ENCODE assay signal across 15 cellular contexts in genomic region chr5:143431789-143432188, GRCh38. TPM values are rescaled to one million over a fixed set of nuclear protein-coding genes. Genes with fewer than 3 reads are reported as not detected.
DNase-seq lines count a peak whose midpoint lies in the region; ATAC-seq, FAIRE-seq and TF ChIP-seq lines count a peak whose summit lies in the region.
"Had no signal": no experiment of that assay in that cellular context is flagged by ENCODE, and none has a peak within 500 bp of the region (broad histone marks: within the 10 kb centered on the region; RNA-seq: fewer than 3 reads in every experiment).

No MANE protein-coding gene starts in this region.

- no peak overlapping the region for H2AFZ ChIP-seq in Karpas-422 (ENCODE audit: low read length)
- H2AFZ ChIP-seq in GM12878 (ENCODE audit: control insufficient read depth, low read depth, low read length): peak overlapping the region; percentile 9; the same call in 1 of the 2 replicates

- in situ Hi-C loops in GM12878 (cut with MboI): no loop called here

- intact Hi-C loops in activated naive CD4-positive, alpha-beta T cell treated with anti-CD3 and anti-CD28 coated beads for 36 hours (cut with micrococcal nuclease): no loop called here
- intact Hi-C loops in GM12878 (cut with micrococcal nuclease; ENCODE audit: unreplicated experiment): loop anchor here (2.0 kb wide), 1 partner anchor 13 kb away; no protein-coding TSS in a partner anchor
- intact Hi-C loops in left colon (cut with DNase I, micrococcal nuclease): no loop called here
- intact Hi-C loops in thyroid gland (cut with DNase I): no loop called here

- no TSS peak for BruUV-seq in GM12878 (replicated peaks; lab: Mats Ljungman, UMichigan)

- H3K4me1 ChIP-seq in Karpas-422 (ENCODE audit: low read length): peaks cover 87% of the 10 kb centered on the region
- H3K4me1 ChIP-seq in GM12878 (ENCODE audit: control insufficient read depth, insufficient read depth, low read length): peaks cover 26% of the 10 kb centered on the region
- H3K4me1 ChIP-seq in thyroid gland: peaks cover 4 to 6% of the 10 kb centered on the region in 2 donors

- no peaks in the 10 kb centered on the region for H3K27me3 ChIP-seq in Karpas-422 (ENCODE audit: low read length)
- H3K27me3 ChIP-seq in GM12878 (replicated peaks in 1 of 2; ENCODE audit: control insufficient read depth in 2 of 2, insufficient read depth in 2 of 2, low read length in 1 of 2): no peaks in the 10 kb centered on the region
- H3K27me3 ChIP-seq in thyroid gland: no peaks in the 10 kb centered on the region
- H3K27me3 ChIP-seq: Peyer's patch had no signal

- no peaks in the 10 kb centered on the region for H3K27me3 Mint-ChIP-seq in activated naive CD4-positive, alpha-beta T cell treated with anti-CD3 and anti-CD28 coated beads for 36 hours (ENCODE audit: low read depth)
- no peaks in the 10 kb centered on the region for H3K27me3 Mint-ChIP-seq in activated naive CD4-positive, alpha-beta T cell treated with anti-CD3 and anti-CD28 coated beads, Interleukin-2, amount 10 ng/mL, durations not matched to agents 7 days and 5 days
- no peaks in the 10 kb centered on the region for H3K27me3 Mint-ChIP-seq in stimulated activated naive B cell treated with anti-CD40 and anti-IgM and Interleukin-4, amounts not matched to agents 10 μg/mL and 1 μg/mL and 100 μg/mL, for 72 hours

- H3K9me2 ChIP-seq in Karpas-422 (replicated peaks; ENCODE audit: insufficient read depth, low read length): no peaks in the 10 kb centered on the region

- H3K4me2 ChIP-seq in Karpas-422 (ENCODE audit: low read depth, low read length, poor library complexity, severe bottlenecking): peak overlapping the region; percentile 93
- peak overlapping the region; percentile 87 for H3K4me2 ChIP-seq in GM12878 (ENCODE audit: control insufficient read depth, insufficient read depth)
- H3K4me2 ChIP-seq: smooth muscle cell had no signal

- H4K20me1 ChIP-seq in Karpas-422 (ENCODE audit: insufficient read depth, low read depth, low read length) (no peaks in the 10 kb centered on the region), GM12878 (ENCODE audit: control insufficient read depth, insufficient read depth) (no peaks in the 10 kb centered on the region)

- H3K79me2 ChIP-seq in Karpas-422 (ENCODE audit: low read length) (peaks cover 75% of the 10 kb centered on the region), GM12878 (ENCODE audit: control insufficient read depth, insufficient read depth, low read length) (peaks cover 42% of the 10 kb centered on the region)

- 83% methylated on average over 2 of the region's 2 CpGs for WGBS in GM12878 (ENCODE audit: insufficient coverage, insufficient replicate concordance, low lambda C conversion rate, missing lambda C conversion rate)
- 96 to 98% methylated on average over 2 of the region's 2 CpGs for WGBS in thyroid gland, 2 donors

- H3K9ac ChIP-seq in Karpas-422 (ENCODE audit: low read length): peak overlapping the region; percentile 82
- H3K9ac ChIP-seq in GM12878 (ENCODE audit: control insufficient read depth, insufficient read depth, low read length): peak overlapping the region; percentile 55

- RAD21 ChIA-PET in GM12878 (lab: Charles Lee; ENCODE audit: unreplicated experiment): interaction anchor here (1.0 to 7.1 kb wide), 7 partner anchors 14 to 394 kb away, joined by 3 to 187 read pairs (median 5); partner anchors contain the start of gene NR3C1

- peak overlapping the region; percentile 16 for H3K27ac Mint-ChIP-seq in activated naive CD4-positive, alpha-beta T cell treated with anti-CD3 and anti-CD28 coated beads for 36 hours
- H3K27ac Mint-ChIP-seq in activated naive CD4-positive, alpha-beta T cell treated with anti-CD3 and anti-CD28 coated beads, Interleukin-2, amount 10 ng/mL, durations not matched to agents 7 days and 5 days: no peak overlapping the region
- peak overlapping the region; percentile 54 for H3K27ac Mint-ChIP-seq in stimulated activated naive B cell treated with anti-CD40 and anti-IgM and Interleukin-4, amounts not matched to agents 10 μg/mL and 1 μg/mL and 100 μg/mL, for 72 hours

- H3K4me1 Mint-ChIP-seq in activated naive CD4-positive, alpha-beta T cell treated with anti-CD3 and anti-CD28 coated beads for 36 hours (ENCODE audit: low read depth): peaks cover 74% of the 10 kb centered on the region
- peaks cover 36% of the 10 kb centered on the region for H3K4me1 Mint-ChIP-seq in activated naive CD4-positive, alpha-beta T cell treated with anti-CD3 and anti-CD28 coated beads, Interleukin-2, amount 10 ng/mL, durations not matched to agents 7 days and 5 days
- H3K4me1 Mint-ChIP-seq in stimulated activated naive B cell treated with anti-CD40 and anti-IgM and Interleukin-4, amounts not matched to agents 10 μg/mL and 1 μg/mL and 100 μg/mL, for 72 hours: peaks cover 36 to 77% of the 10 kb centered on the region in 2 donors

- H3K4me3 Mint-ChIP-seq in activated naive CD4-positive, alpha-beta T cell treated with anti-CD3 and anti-CD28 coated beads for 36 hours: no peak overlapping the region
- H3K4me3 Mint-ChIP-seq in activated naive CD4-positive, alpha-beta T cell treated with anti-CD3 and anti-CD28 coated beads, Interleukin-2, amount 10 ng/mL, durations not matched to agents 7 days and 5 days: no peak overlapping the region
- H3K4me3 Mint-ChIP-seq in stimulated activated naive B cell treated with anti-CD40 and anti-IgM and Interleukin-4, amounts not matched to agents 10 μg/mL and 1 μg/mL and 100 μg/mL, for 72 hours: peak overlapping the region; percentile 28 to 48

- SMC1A ChIA-PET in GM12878 (lab: Charles Lee; ENCODE audit: uncharacterized antibody, unreplicated experiment): interaction anchor here (0.8 to 9.5 kb wide), 9 partner anchors 16 to 393 kb away, joined by 3 to 260 read pairs (median 5); partner anchors contain the start of gene NR3C1

- CTCF ChIA-PET in activated naive CD4-positive, alpha-beta T cell treated with anti-CD3 and anti-CD28 coated beads for 36 hours (lab: Charles Lee): interaction anchor here (1.1 kb wide), 1 partner anchor 18 kb away, joined by 4 read pairs; no protein-coding TSS in a partner anchor
- CTCF ChIA-PET in activated naive CD4-positive, alpha-beta T cell treated with anti-CD3 and anti-CD28 coated beads, Interleukin-2, amount 10 ng/mL, durations not matched to agents 7 days and 5 days (lab: Charles Lee): interaction anchor here (0.7 to 0.9 kb wide), 2 partner anchors 27 to 645 kb away, joined by 3 read pairs; no protein-coding TSS in a partner anchor
- CTCF ChIA-PET in GM12878 (lab: Yijun Ruan, JAX): interaction anchor here (1.9 to 5.1 kb wide), 4 partner anchors 20 to 393 kb away, joined by 9 to 49 read pairs (median 22); partner anchors contain the start of gene NR3C1

- no peak for TF ChIP-seq RAD21 in GM12878 (IDR thresholded peaks at IDR 0.05; ENCODE audit: insufficient read depth, low read depth, low read length)

- no peak for FAIRE-seq in GM12878 (lab: Jason Lieb, UNC)

- peak overlapping the region; percentile 74 for H3K4me3 ChIP-seq in Karpas-422 (ENCODE audit: low read length)
- H3K4me3 ChIP-seq in GM12878: peak overlapping the region; percentile 67; the same call in 1 of the 2 replicates
- H3K4me3 ChIP-seq in thyroid gland (replicated peaks in 1 of 3): no peak overlapping the region
- H3K4me3 ChIP-seq: Peyer's patch, smooth muscle cell had no signal

- POLR2A ChIA-PET in GM12878 (lab: Charles Lee): interaction anchor here (0.6 to 9.5 kb wide), 5 partner anchors 10 to 1823 kb away, joined by 3 to 138 read pairs (median 9); partner anchors contain the start of gene NR3C1

- ATAC-seq in GM12878: peak; percentile 16
- no peak for ATAC-seq in stimulated activated naive B cell treated with anti-CD40 and anti-IgM and Interleukin-4, amounts not matched to agents 10 μg/mL and 1 μg/mL and 100 μg/mL, for 72 hours (replicated peaks)
- ATAC-seq in GM18858 (IDR thresholded peaks at IDR 0.05; ENCODE audit: unreplicated experiment): no peak
- no peak for ATAC-seq in left colon

- DNase-seq in activated naive CD4-positive, alpha-beta T cell treated with anti-CD3 and anti-CD28 coated beads for 36 hours: peak; percentile 56
- DNase-seq in activated naive CD4-positive, alpha-beta T cell treated with anti-CD3 and anti-CD28 coated beads, Interleukin-2, amount 10 ng/mL, durations not matched to agents 7 days and 5 days: no peak
- DNase-seq in Karpas-422 (peak; percentile 69), GM12878 (ENCODE audit: low read depth, low spot score) (no peak), left colon (no peak), thyroid gland (no peak)
- no peak for DNase-seq in stimulated activated naive B cell treated with anti-CD40 and anti-IgM and Interleukin-4, amounts not matched to agents 10 μg/mL and 1 μg/mL and 100 μg/mL, for 72 hours
- DNase-seq: activated gamma-delta T cell, Calu3, GOT3, NCI-H2029 treated with DMSO at 0.1 percent for 48 hours, Peyer's patch, trophoblast cell had no signal

- TF ChIP-seq CTCF in GM12878 (IDR thresholded peaks at IDR 0.05 in 2 of 3, conservative IDR thresholded peaks at IDR 0.05 in 1 of 3; ENCODE audit: control insufficient read depth in 2 of 3, extremely low read depth in 1 of 3, insufficient read depth in 1 of 3, low read depth in 3 of 3, low read length in 3 of 3) (no peak), thyroid gland (IDR thresholded peaks at IDR 0.05) (no peak)

- peaks cover 34% of the 10 kb centered on the region for H3K36me3 ChIP-seq in Karpas-422 (ENCODE audit: insufficient read depth, low read length)
- no peaks in the 10 kb centered on the region for H3K36me3 ChIP-seq in GM12878 (ENCODE audit: control insufficient read depth in 2 of 2, insufficient read depth in 2 of 2, low read length in 1 of 2)
- no peaks in the 10 kb centered on the region for H3K36me3 ChIP-seq in thyroid gland
- H3K36me3 ChIP-seq: Peyer's patch had no signal

- TF ChIP-seq EP300 in GM12878 (IDR thresholded peaks at IDR 0.05; ENCODE audit: borderline replicate concordance in 1 of 2, control insufficient read depth in 1 of 2, low read depth in 2 of 2, low read length in 2 of 2): no peak

- no peaks in the 10 kb centered on the region for H3K9me3 Mint-ChIP-seq in activated naive CD4-positive, alpha-beta T cell treated with anti-CD3 and anti-CD28 coated beads for 36 hours
- no peaks in the 10 kb centered on the region for H3K9me3 Mint-ChIP-seq in activated naive CD4-positive, alpha-beta T cell treated with anti-CD3 and anti-CD28 coated beads, Interleukin-2, amount 10 ng/mL, durations not matched to agents 7 days and 5 days
- no peaks in the 10 kb centered on the region for H3K9me3 Mint-ChIP-seq in stimulated activated naive B cell treated with anti-CD40 and anti-IgM and Interleukin-4, amounts not matched to agents 10 μg/mL and 1 μg/mL and 100 μg/mL, for 72 hours

- H3K36me3 Mint-ChIP-seq in activated naive CD4-positive, alpha-beta T cell treated with anti-CD3 and anti-CD28 coated beads for 36 hours (ENCODE audit: low read depth): no peaks in the 10 kb centered on the region
- H3K36me3 Mint-ChIP-seq in activated naive CD4-positive, alpha-beta T cell treated with anti-CD3 and anti-CD28 coated beads, Interleukin-2, amount 10 ng/mL, durations not matched to agents 7 days and 5 days: no peaks in the 10 kb centered on the region
- peaks cover 2 to 5% of the 10 kb centered on the region in 2 donors for H3K36me3 Mint-ChIP-seq in stimulated activated naive B cell treated with anti-CD40 and anti-IgM and Interleukin-4, amounts not matched to agents 10 μg/mL and 1 μg/mL and 100 μg/mL, for 72 hours

- peak overlapping the region; percentile 96 for H3K27ac ChIP-seq in Karpas-422 (ENCODE audit: low read length)
- peak overlapping the region; percentile 23 for H3K27ac ChIP-seq in GM12878 (ENCODE audit: control insufficient read depth, insufficient read depth)
- H3K27ac ChIP-seq in thyroid gland: no peak overlapping the region
- H3K27ac ChIP-seq: Peyer's patch had no signal

- TF ChIP-seq POLR2A in GM12878 (IDR thresholded peaks at IDR 0.05; ENCODE audit: low read depth, low read length) (no peak), thyroid gland (IDR thresholded peaks at IDR 0.05) (no peak)

- no peaks in the 10 kb centered on the region for H3K9me3 ChIP-seq in Karpas-422 (ENCODE audit: low read length)
- H3K9me3 ChIP-seq in GM12878 (replicated peaks; ENCODE audit: control insufficient read depth, insufficient read depth, low read length): no peaks in the 10 kb centered on the region
- H3K9me3 ChIP-seq in thyroid gland: no peaks in the 10 kb centered on the region
- H3K9me3 ChIP-seq: Peyer's patch had no signal

RNA-seq across cellular contexts. Expression of gene NR3C1, which starts 28.3 kb away (rescaled TPM):
- total RNA-seq in activated naive CD4-positive, alpha-beta T cell treated with anti-CD3 and anti-CD28 coated beads for 36 hours: 10 to 100 TPM; 41.8 to 42.9 TPM
- 189 and 364 TPM in 2 replicates for total RNA-seq in Karpas-422 (2014; rRNA removed; shearing (Covaris generic); ENCODE audit: low replicate concordance)
- total RNA-seq in GM12878 (2013; cell fraction: nucleolus; rRNA removed): 658 and 663 TPM in 2 replicates
- total RNA-seq in GM12878 (2014; rRNA removed) (79.9 and 108 TPM in 2 replicates), GM12878 (2014; rRNA removed; fragmentation: Illumina TruSeq; extraction: Trizol) (104 and 114 TPM in 2 replicates), GM12878 (2021) (124 and 134 TPM in 2 replicates), left colon (10 to 100 TPM; 19.9 to 26.3 TPM), thyroid gland (10 to 100 TPM; 59.4 to 67.7 (median 65.3) TPM)
- polyA plus RNA-seq in GM12878 (2011; ENCODE audit: low read depth): 38.5 TPM
- polyA plus RNA-seq in GM12878 (2011; rRNA removed) (141 and 181 TPM in 2 replicates), GM12878 (2014; fragmentation: Illumina TruSeq; extraction: Trizol) (83.7 and 104 TPM in 2 replicates), GM12878 (2014; fragmentation: Nextera tagmentation; extraction: Ambion mirVana) (100 to 1,000 TPM in 1 of 2 experiments, 10 to 100 TPM in 1; 89.0 to 119 TPM), GM12878 (2014; rRNA removed) (37.2 and 49.7 TPM in 2 replicates), GM12878 (2016; fragmentation: Nextera tagmentation; extraction: Ambion mirVana) (100 to 1,000 TPM; 114 to 123 TPM)
- 63.4 and 85.5 TPM in 2 replicates for polyA plus RNA-seq in GM12878 (2011; cell fraction: cytosol; rRNA removed)
- polyA plus RNA-seq in GM12878 (2011; cell fraction: nucleus; rRNA removed): 55.0 and 75.3 TPM in 2 replicates
- polyA plus RNA-seq in GM12878 (2012): 41.4 and 59.0 TPM in 2 replicates
- 252 and 261 TPM in 2 replicates for polyA minus RNA-seq in GM12878 (2011; rRNA and poly(A)+ RNA removed)
- polyA minus RNA-seq in GM12878 (2011; cell fraction: cytosol; rRNA and poly(A)+ RNA removed): 80.9 and 85.6 TPM in 2 replicates
- 189 and 197 TPM in 2 replicates for polyA minus RNA-seq in GM12878 (2011; cell fraction: nucleus; rRNA and poly(A)+ RNA removed)

Comparison
In these comparisons a context has a peak if more than half of its experiments do, and no peak if none do; other contexts are left out.
1. DNase-seq: peak in activated naive CD4-positive, alpha-beta T cell treated with anti-CD3 and anti-CD28 coated beads for 36 hours (single experiment) and Karpas-422 (single experiment); none in activated naive CD4-positive, alpha-beta T cell treated with anti-CD3 and anti-CD28 coated beads, Interleukin-2, amount 10 ng/mL, durations not matched to agents 7 days and 5 days (single experiment), GM12878 (single experiment), stimulated activated naive B cell treated with anti-CD40 and anti-IgM and Interleukin-4, amounts not matched to agents 10 μg/mL and 1 μg/mL and 100 μg/mL, for 72 hours (single experiment), left colon (0 of 2) and thyroid gland (0 of 2).
2. H3K4me3 Mint-ChIP-seq: peak in stimulated activated naive B cell treated with anti-CD40 and anti-IgM and Interleukin-4, amounts not matched to agents 10 μg/mL and 1 μg/mL and 100 μg/mL, for 72 hours (2 of 2); none in activated naive CD4-positive, alpha-beta T cell treated with anti-CD3 and anti-CD28 coated beads for 36 hours (single experiment) and activated naive CD4-positive, alpha-beta T cell treated with anti-CD3 and anti-CD28 coated beads, Interleukin-2, amount 10 ng/mL, durations not matched to agents 7 days and 5 days (single experiment).
3. H3K27ac ChIP-seq: peak in Karpas-422 (single experiment) and GM12878 (single experiment); none in thyroid gland (0 of 3).
4. H3K4me3 ChIP-seq: peak in Karpas-422 (single experiment) and GM12878 (single experiment); none in thyroid gland (0 of 3).